8 cellular contexts compared by ENCODE assay signal in the genomic region with DNA sequence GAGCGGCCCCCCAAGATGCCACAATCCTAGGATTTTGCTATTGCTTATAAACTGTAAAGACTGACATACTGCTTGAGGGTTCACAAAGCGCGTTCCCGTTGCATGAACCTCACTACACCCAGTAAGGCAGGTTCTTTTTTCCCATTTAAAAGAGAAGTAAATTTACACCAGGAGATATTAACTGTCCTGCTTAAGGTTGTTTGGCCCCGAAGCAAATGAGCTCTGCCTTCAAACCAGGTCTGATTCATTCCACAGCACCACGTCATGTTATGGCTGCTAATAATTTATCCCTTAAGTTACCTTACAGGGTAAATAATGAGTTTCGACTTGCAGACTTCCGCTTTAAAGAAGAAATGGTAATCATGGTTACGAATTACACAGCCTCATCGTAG. TPM values are rescaled to one million over a fixed set of nuclear protein-coding genes. Genes with fewer than 3 reads are reported as not detected.
DNase-seq lines count a peak whose midpoint lies in the region; ATAC-seq, FAIRE-seq and TF ChIP-seq lines count a peak whose summit lies in the region.

No MANE protein-coding gene starts in this region.

- peak overlapping the region; percentile 86 for H3K4me2 ChIP-seq in astrocyte (ENCODE audit: low read length)

- peaks cover 62% of the 10 kb centered on the region for H4K20me1 ChIP-seq in astrocyte (ENCODE audit: insufficient read depth, low read length)

- peak overlapping the region; percentile 98 for H3K4me3 ChIP-seq in astrocyte (ENCODE audit: insufficient read depth, low read depth, low read length)
- peak overlapping the region; percentile 90 for H3K4me3 ChIP-seq in iPS-18c (ENCODE audit: insufficient read depth, low read depth, low read length)
- H3K4me3 ChIP-seq in skin epidermis: peak overlapping the region; percentile 82 to 98 (median 96)

- peak overlapping the region; percentile 80 for H3K27ac Mint-ChIP-seq in CD4-positive, alpha-beta T cell
- peak overlapping the region; percentile 89 for H3K27ac Mint-ChIP-seq in astrocyte (ENCODE audit: unreplicated experiment)

- H2AFZ ChIP-seq in astrocyte (ENCODE audit: low read depth, low read length): peak overlapping the region; percentile 75

- H3K4me1 Mint-ChIP-seq in CD4-positive, alpha-beta T cell (ENCODE audit: low read depth): peaks cover 42% of the 10 kb centered on the region
- H3K4me1 Mint-ChIP-seq in astrocyte (ENCODE audit: low read depth, unreplicated experiment): peaks cover 23% of the 10 kb centered on the region

- no peaks in the 10 kb centered on the region for H3K27me3 Mint-ChIP-seq in CD4-positive, alpha-beta T cell
- no peaks in the 10 kb centered on the region for H3K27me3 Mint-ChIP-seq in astrocyte (ENCODE audit: low read depth, unreplicated experiment)

- peaks cover 27% of the 10 kb centered on the region for H3K36me3 Mint-ChIP-seq in CD4-positive, alpha-beta T cell (ENCODE audit: low read depth)
- peaks cover 4% of the 10 kb centered on the region for H3K36me3 Mint-ChIP-seq in astrocyte (ENCODE audit: low read depth, unreplicated experiment)

- H3K9me3 ChIP-seq in CD4-positive, alpha-beta T cell (ENCODE audit: control insufficient read depth, low read length): no peaks in the 10 kb centered on the region
- H3K9me3 ChIP-seq in astrocyte (ENCODE audit: insufficient read depth, low read depth, low read length): no peaks in the 10 kb centered on the region
- no peaks in the 10 kb centered on the region for H3K9me3 ChIP-seq in iPS-18c (ENCODE audit: control insufficient read depth, insufficient read depth, low read length)

- peak in 2 of 10 experiments; percentile 13 to 19 for DNase-seq in CD4-positive, alpha-beta T cell
- peak; percentile 51 for DNase-seq in NOMO-1 treated with dmso at 0.1 percent for 144 hours (lab: John Stamatoyannopoulos, UW; ENCODE audit: unreplicated experiment)
- peak; percentile 70 for DNase-seq in astrocyte (ENCODE audit: low read depth)
- no peak for DNase-seq in NCI-H146 treated with DMSO at 0.1 percent for 48 hours (lab: John Stamatoyannopoulos, UW; ENCODE audit: unreplicated experiment)
- no peak for DNase-seq in islet precursor cell

- CTCF ChIA-PET in CD4-positive, alpha-beta T cell (lab: Charles Lee): interaction anchor here (4.3 kb wide), 1 partner anchor 35 kb away, joined by 18 read pairs; no protein-coding TSS in a partner anchor

- H3K27me3 ChIP-seq in CD4-positive, alpha-beta T cell (ENCODE audit: control insufficient read depth, insufficient read depth, low read length): no peaks in the 10 kb centered on the region
- H3K27me3 ChIP-seq in astrocyte (ENCODE audit: insufficient read depth, low read length): no peaks in the 10 kb centered on the region

- H3K27ac ChIP-seq in CD4-positive, alpha-beta T cell (ENCODE audit: low read depth, low read length): peak overlapping the region; percentile 50
- H3K27ac ChIP-seq in astrocyte (ENCODE audit: low read depth, low read length) (peak overlapping the region; percentile 72), skin epidermis (peak overlapping the region in 20 of 21 experiments; percentile 54 to 90 (median 78))

- H3K9me3 Mint-ChIP-seq in CD4-positive, alpha-beta T cell: no peaks in the 10 kb centered on the region
- H3K9me3 Mint-ChIP-seq in astrocyte (ENCODE audit: unreplicated experiment): no peaks in the 10 kb centered on the region

- FAIRE-seq in astrocyte (lab: Jason Lieb, UNC): peak; percentile 5

- H3K9ac ChIP-seq in astrocyte (ENCODE audit: low read length): peak overlapping the region; percentile 92

- H3K36me3 ChIP-seq in astrocyte (ENCODE audit: insufficient read depth, low read length): no peaks in the 10 kb centered on the region

- intact Hi-C loops in CD4-positive, alpha-beta T cell (cut with DNase I, micrococcal nuclease): loop anchor here (2.0 to 10.0 kb wide), 8 partner anchors 35 to 570 kb away; a partner anchor contains a TSS

- peak overlapping the region; percentile 90 for H3K4me3 Mint-ChIP-seq in CD4-positive, alpha-beta T cell
- H3K4me3 Mint-ChIP-seq in astrocyte (ENCODE audit: unreplicated experiment): peak overlapping the region; percentile 99

- POLR2A ChIA-PET in CD4-positive, alpha-beta T cell (lab: Charles Lee): interaction anchor here (0.9 to 3.3 kb wide), 9 partner anchors 10 to 567 kb away, joined by 3 to 21 read pairs (median 6); a partner anchor contains a TSS

- H3K4me1 ChIP-seq in astrocyte (ENCODE audit: insufficient read depth, low read length): peaks cover 30% of the 10 kb centered on the region

- no peak for TF ChIP-seq CTCF in CD4-positive, alpha-beta T cell (IDR thresholded peaks at IDR 0.05)
- TF ChIP-seq CTCF in astrocyte (IDR thresholded peaks at IDR 0.05; ENCODE audit: insufficient read depth, low read depth, low read length): no peak

- peaks cover 78% of the 10 kb centered on the region for H3K79me2 ChIP-seq in astrocyte (ENCODE audit: insufficient read depth, low read length)

- ATAC-seq in CD4-positive, alpha-beta T cell (ENCODE audit: poor library complexity): peak; percentile 42
- peak; percentile 27 for ATAC-seq in GM21528 (IDR thresholded peaks at IDR 0.05; ENCODE audit: low FRiP score, unreplicated experiment)

RNA-seq across cellular contexts. Expression of a gene that starts 0.6 kb away (rescaled TPM):
- 1 to 10 TPM; 4.3 to 5.2 TPM for total RNA-seq in CD4-positive, alpha-beta T cell
- total RNA-seq in astrocyte: 100 and 123 TPM in 2 replicates

RNA-seq across cellular contexts. Expression of a gene that starts 1.2 kb away (rescaled TPM):
- 1 to 10 TPM; 7.0 to 7.4 TPM for total RNA-seq in CD4-positive, alpha-beta T cell
- total RNA-seq in astrocyte: 26.3 and 34.7 TPM in 2 replicates

RNA-seq across cellular contexts. Expression of a gene that starts 37.5 kb away (rescaled TPM):
- total RNA-seq in CD4-positive, alpha-beta T cell: 1 to 10 TPM; 2.4 to 3.2 TPM
- 98.3 and 116 TPM in 2 replicates for total RNA-seq in astrocyte

Comparison
In these comparisons a context has a peak if more than half of its experiments do, and no peak if none do; other contexts are left out.
1. DNase-seq: peak in NOMO-1 treated with dmso at 0.1 percent for 144 hours (single experiment) and astrocyte (single experiment); none in NCI-H146 treated with DMSO at 0.1 percent for 48 hours (single experiment) and islet precursor cell (single experiment).
2. RNA of a gene that starts 0.6 kb away (total RNA-seq): 100 to 123 TPM in astrocyte; 4.3 to 5.2 TPM in CD4-positive, alpha-beta T cell; every median in the first group is over 10 times any median in the second.
3. RNA of a gene that starts 37.5 kb away (total RNA-seq): 98.3 to 116 TPM in astrocyte; 2.4 to 3.2 TPM in CD4-positive, alpha-beta T cell; every median in the first group is over 10 times any median in the second.
4. Peak in every context shown above with its lines, with median percentiles within 50 percentile points of each other: H3K27ac ChIP-seq and H3K4me3 ChIP-seq.